16 cellular contexts compared by ENCODE assay signal in genomic region chr4:123405212-123405856, GRCh38. TPM values are rescaled to one million over a fixed set of nuclear protein-coding genes. Genes with fewer than 3 reads are reported as not detected.
DNase-seq lines count a peak whose midpoint lies in the region; ATAC-seq and TF ChIP-seq lines count a peak whose summit lies in the region.
"Had no signal": no experiment of that assay in that cellular context is flagged by ENCODE, and none has a peak within 500 bp of the region (broad histone marks: within the 10 kb centered on the region; RNA-seq: fewer than 3 reads in every experiment).

No MANE protein-coding gene starts in this region.

- H3F3A ChIP-seq in SK-N-SH (replicated peaks; ENCODE audit: insufficient read depth) = peaks cover 7% of the 10 kb centered on the region

- H3K4me1 ChIP-seq in SK-N-SH (ENCODE audit: control insufficient read depth in 1 of 2, insufficient read depth in 2 of 2, low read depth in 1 of 2, low read length in 1 of 2) (peaks cover 0 to 6% of the 10 kb centered on the region in 2 experiments; a peak in 2 of 4 replicates), hepatocyte (ENCODE audit: insufficient read depth) (peaks cover 11% of the 10 kb centered on the region)
- H3K4me1 ChIP-seq: BE2C had no signal

- peaks cover 72% of the 10 kb centered on the region for H3K36me3 Mint-ChIP-seq in stimulated activated effector memory CD8-positive, alpha-beta T cell treated with anti-CD3 and anti-CD28 coated beads, Interleukin-12 subunit alpha, Interleukin-12 subunit beta, amount 100 ng/mL, for 72 hours

- H3K9me3 ChIP-seq in SK-N-SH (no peaks in the 10 kb centered on the region), hepatocyte (ENCODE audit: low read depth) (no peaks in the 10 kb centered on the region)
- H3K9me3 ChIP-seq: BE2C had no signal

- H3K4me3 ChIP-seq in SK-N-SH (ENCODE audit: low read depth in 2 of 2, low read length in 1 of 2) = no peak overlapping the region
- H3K4me3 ChIP-seq in hepatocyte = no peak overlapping the region
- H3K4me3 ChIP-seq: GM23338 had no signal

- H3K4me1 Mint-ChIP-seq in stimulated activated effector memory CD8-positive, alpha-beta T cell treated with anti-CD3 and anti-CD28 coated beads, Interleukin-12 subunit alpha, Interleukin-12 subunit beta, amount 100 ng/mL, for 72 hours = peaks cover 22% of the 10 kb centered on the region
- H3K4me1 Mint-ChIP-seq: IgD-negative memory B cell had no signal

- peak overlapping the region; percentile 86 for H3K4me3 Mint-ChIP-seq in stimulated activated effector memory CD8-positive, alpha-beta T cell treated with anti-CD3 and anti-CD28 coated beads, Interleukin-12 subunit alpha, Interleukin-12 subunit beta, amount 100 ng/mL, for 72 hours
- H3K4me3 Mint-ChIP-seq: activated naive CD8-positive, alpha-beta T cell; GM23338; IgD-negative memory B cell; naive thymus-derived CD8-positive, alpha-beta T cell; stimulated activated naive B cell treated with anti-CD40 and anti-IgM and Interleukin-4, amounts not matched to agents 10 μg/mL and 1 μg/mL and 100 μg/mL, for 72 hours had no signal

- H3K9me2 ChIP-seq in SK-N-SH = no peaks in the 10 kb centered on the region
- no peaks in the 10 kb centered on the region for H3K9me2 ChIP-seq in hepatocyte (replicated peaks; ENCODE audit: insufficient read depth)

- H3K27me3 ChIP-seq in SK-N-SH (ENCODE audit: insufficient read depth) (no peaks in the 10 kb centered on the region), hepatocyte (no peaks in the 10 kb centered on the region)

- H4K20me1 ChIP-seq in SK-N-SH (ENCODE audit: insufficient read depth) (no peaks in the 10 kb centered on the region; the same call in 1 of the 2 replicates), hepatocyte (ENCODE audit: insufficient read depth, poor library complexity, severe bottlenecking) (no peaks in the 10 kb centered on the region)

- POLR2A ChIA-PET in SK-N-SH (lab: Yijun Ruan, JAX) = no interaction called here

- TF ChIP-seq CTCF in SK-N-SH (IDR thresholded peaks at IDR 0.05) (no peak), hepatocyte (IDR thresholded peaks at IDR 0.05; ENCODE audit: poor library complexity) (no peak)

- TF ChIP-seq EP300 in SK-N-SH (IDR thresholded peaks at IDR 0.05; ENCODE audit: borderline replicate concordance in 1 of 2, low read depth in 1 of 2, low read length in 1 of 2) = no peak

- CTCF ChIA-PET in SK-N-SH (lab: Yijun Ruan, JAX) = interaction anchor here (0.8 kb wide), 1 partner anchor 255 kb away, joined by 3 read pairs; no protein-coding TSS in a partner anchor

- no peaks in the 10 kb centered on the region for H3K9me3 Mint-ChIP-seq in stimulated activated effector memory CD8-positive, alpha-beta T cell treated with anti-CD3 and anti-CD28 coated beads, Interleukin-12 subunit alpha, Interleukin-12 subunit beta, amount 100 ng/mL, for 72 hours
- H3K9me3 Mint-ChIP-seq: GM23338; IgD-negative memory B cell; naive thymus-derived CD8-positive, alpha-beta T cell; stimulated activated naive B cell treated with anti-CD40 and anti-IgM and Interleukin-4, amounts not matched to agents 10 μg/mL and 1 μg/mL and 100 μg/mL, for 72 hours had no signal

- no peak for ATAC-seq in stimulated activated effector memory CD8-positive, alpha-beta T cell treated with anti-CD3 and anti-CD28 coated beads, Interleukin-12 subunit alpha, Interleukin-12 subunit beta, amount 100 ng/mL, for 72 hours
- no peak for ATAC-seq in GM21737 (IDR thresholded peaks at IDR 0.05; ENCODE audit: unreplicated experiment)
- ATAC-seq: GM23338; naive thymus-derived CD8-positive, alpha-beta T cell; stimulated activated naive B cell treated with anti-CD40 and anti-IgM and Interleukin-4, amounts not matched to agents 10 μg/mL and 1 μg/mL and 100 μg/mL, for 72 hours had no signal

- no peak for TF ChIP-seq RAD21 in SK-N-SH (IDR thresholded peaks at IDR 0.05; ENCODE audit: low read length)

- H3K79me2 ChIP-seq in SK-N-SH (ENCODE audit: insufficient read depth) = peaks cover 27% of the 10 kb centered on the region
- peaks cover 54% of the 10 kb centered on the region for H3K79me2 ChIP-seq in hepatocyte

- H3K27ac Mint-ChIP-seq in stimulated activated effector memory CD8-positive, alpha-beta T cell treated with anti-CD3 and anti-CD28 coated beads, Interleukin-12 subunit alpha, Interleukin-12 subunit beta, amount 100 ng/mL, for 72 hours = no peak overlapping the region
- H3K27ac Mint-ChIP-seq: activated naive CD8-positive, alpha-beta T cell; GM23338; IgD-negative memory B cell; naive thymus-derived CD8-positive, alpha-beta T cell; stimulated activated naive B cell treated with anti-CD40 and anti-IgM and Interleukin-4, amounts not matched to agents 10 μg/mL and 1 μg/mL and 100 μg/mL, for 72 hours had no signal

- in situ Hi-C loops in ACHN (cut with HindIII; ENCODE audit: low pct_ligation_motif_present, low pct_unique_long_range_greater_than_20kb, low sequenced_read_pairs) = no loop called here

- H3K27ac ChIP-seq in SK-N-SH (ENCODE audit: low read depth in 2 of 2, low read length in 1 of 2) (no peak overlapping the region), hepatocyte (no peak overlapping the region)

- WGBS in SK-N-SH (ENCODE audit: low lambda C conversion rate) = 86% methylated on average over 5 of the region's 5 CpGs
- WGBS in hepatocyte (ENCODE audit: low lambda C conversion rate, missing lambda C conversion rate) = 51% methylated on average over 5 of the region's 5 CpGs

- no peak overlapping the region for H2AFZ ChIP-seq in SK-N-SH (ENCODE audit: low read depth)
- no peak overlapping the region for H2AFZ ChIP-seq in hepatocyte
- H2AFZ ChIP-seq: GM23338 had no signal

- H3K36me3 ChIP-seq in SK-N-SH (replicated peaks in 1 of 2; ENCODE audit: control insufficient read depth in 1 of 2, insufficient read depth in 2 of 2, low read length in 1 of 2) (peaks cover 31 to 36% of the 10 kb centered on the region in 2 experiments), hepatocyte (replicated peaks; ENCODE audit: insufficient read depth, low read depth) (no peaks in the 10 kb centered on the region)
- H3K36me3 ChIP-seq: BE2C had no signal

- DNase-seq in NCI-H1092 treated with DMSO at 0.1 percent for 48 hours (lab: John Stamatoyannopoulos, UW) (peak; percentile 89), SK-N-SH (no peak), hepatocyte (ENCODE audit: low spot score) (no peak), ACHN (no peak), AG20443 (ENCODE audit: low spot score) (no peak)
- no peak for DNase-seq in stimulated activated effector memory CD8-positive, alpha-beta T cell treated with anti-CD3 and anti-CD28 coated beads, Interleukin-12 subunit alpha, Interleukin-12 subunit beta, amount 100 ng/mL, for 72 hours (ENCODE audit: low spot score in 2 of 2)
- DNase-seq: BE2C; cerebellar nuclear complex; DMS153; naive thymus-derived CD8-positive, alpha-beta T cell; NCI-H446 treated with DMSO at 0.1 percent for 48 hours; stimulated activated naive B cell treated with anti-CD40 and anti-IgM and Interleukin-4, amounts not matched to agents 10 μg/mL and 1 μg/mL and 100 μg/mL, for 72 hours had no signal

- no peak overlapping the region for H3K9ac ChIP-seq in SK-N-SH

- no peak overlapping the region for H3K4me2 ChIP-seq in SK-N-SH
- peak overlapping the region; percentile 19 for H3K4me2 ChIP-seq in hepatocyte
- H3K4me2 ChIP-seq: GM23338 had no signal

TF ChIP-seq in SK-N-SH, 30 proteins besides CTCF, POLR2A, EP300 and RAD21:
- no peak for TF ChIP-seq EZH2phosphoT487 (IDR thresholded peaks at IDR 0.05; ENCODE audit: borderline replicate concordance, low read depth)
- peak; percentile 17; the same call in 1 of the 2 replicates for TF ChIP-seq POLR2AphosphoS5 (IDR thresholded peaks at IDR 0.05; ENCODE audit: low read depth, low read length)

RNA-seq across cellular contexts. Expression of gene SPRY1, which starts 8.7 kb away (rescaled TPM):
- 9.2 and 12.4 TPM in 2 replicates for polyA plus RNA-seq in SK-N-SH (2012; rRNA removed)
- 11.2 and 13.1 TPM in 2 replicates for polyA plus RNA-seq in SK-N-SH (2012; cell fraction: cytosol; rRNA removed)
- 11.7 and 15.6 TPM in 2 replicates for polyA plus RNA-seq in SK-N-SH (2012; cell fraction: nucleus; rRNA removed)
- 37.7 and 43.9 TPM in 2 replicates for total RNA-seq in hepatocyte
- polyA plus RNA-seq in hepatocyte = 36.7 and 40.1 TPM in 2 replicates
- polyA plus RNA-seq: IgD-negative memory B cell had no signal
